ENCODE assay signal across 4 cellular contexts in the genomic region with DNA sequence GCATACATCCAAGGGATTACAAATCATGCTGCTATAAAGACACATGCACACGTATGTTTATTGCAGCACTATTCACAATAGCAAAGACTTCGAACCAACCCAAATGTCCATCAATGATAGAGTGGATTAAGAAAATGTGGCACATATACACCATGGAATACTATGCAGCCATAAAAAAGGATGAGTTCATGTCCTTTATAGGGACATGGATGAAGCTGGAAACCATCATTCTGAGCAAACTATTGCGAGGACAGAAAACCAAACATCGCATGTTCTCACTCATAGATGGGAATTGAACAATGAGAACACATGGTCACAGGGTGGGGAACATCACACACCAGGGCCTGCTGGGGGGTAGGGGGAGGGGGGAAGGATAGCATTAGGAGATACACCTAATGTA. TPM values are rescaled to one million over a fixed set of nuclear protein-coding genes. Genes with fewer than 3 reads are reported as not detected.
"Had no signal": no experiment of that assay in that cellular context is flagged by ENCODE, and none has a peak within 500 bp of the region (broad histone marks: within the 10 kb centered on the region; RNA-seq: fewer than 3 reads in every experiment).

No MANE protein-coding gene starts in this region.

RNA-seq across cellular contexts. Expression of gene STAP1, which starts 26.1 kb away (rescaled TPM):
- total RNA-seq: HT-29, M059J, SK-MEL-5 had no signal
- polyA plus RNA-seq: SK-N-SH had no signal
